In genomic region chr1:61318319-61319125, GRCh38 we compare ENCODE assay signal across 8 cellular contexts.
A peak's percentile ranks its signal among the peaks of the same experiment; 100 is the strongest.
DNase-seq lines count a peak whose midpoint lies in the region; ATAC-seq and TF ChIP-seq lines count a peak whose summit lies in the region.

No MANE protein-coding gene starts in this region.

- H4K20me1 ChIP-seq in smooth muscle cell (ENCODE audit: low read depth) = no peaks in the 10 kb centered on the region

- H3K9me3 Mint-ChIP-seq in activated CD4-positive, alpha-beta T cell treated with anti-CD3 and anti-CD28 coated beads, Interleukin-2, amount 10 ng/mL, durations not matched to agents 7 days and 5 days = peaks cover 3% of the 10 kb centered on the region

- ATAC-seq in HG02588 (IDR thresholded peaks at IDR 0.05; ENCODE audit: unreplicated experiment) = peak; percentile 100

- H3K4me1 ChIP-seq in smooth muscle cell (ENCODE audit: low read depth) = peaks cover 20% of the 10 kb centered on the region

- peaks cover 1% of the 10 kb centered on the region for H3K27me3 Mint-ChIP-seq in activated CD4-positive, alpha-beta T cell treated with anti-CD3 and anti-CD28 coated beads, Interleukin-2, amount 10 ng/mL, durations not matched to agents 7 days and 5 days

- POLR2A ChIA-PET in activated CD4-positive, alpha-beta T cell treated with anti-CD3 and anti-CD28 coated beads, Interleukin-2, amount 10 ng/mL, durations not matched to agents 7 days and 5 days (lab: Charles Lee) = interaction anchor here (0.6 kb wide), 1 partner anchor 14 kb away, joined by 3 read pairs; no protein-coding TSS in a partner anchor

- H3K27ac ChIP-seq in smooth muscle cell (ENCODE audit: low read depth) = peak overlapping the region; percentile 75

- H3K36me3 Mint-ChIP-seq in activated CD4-positive, alpha-beta T cell treated with anti-CD3 and anti-CD28 coated beads, Interleukin-2, amount 10 ng/mL, durations not matched to agents 7 days and 5 days (ENCODE audit: low read depth) = no peaks in the 10 kb centered on the region

- no peak overlapping the region for H3K4me3 Mint-ChIP-seq in activated CD4-positive, alpha-beta T cell treated with anti-CD3 and anti-CD28 coated beads, Interleukin-2, amount 10 ng/mL, durations not matched to agents 7 days and 5 days

- H3F3A ChIP-seq in smooth muscle cell (ENCODE audit: low read depth) = no peaks in the 10 kb centered on the region

- H3K79me2 ChIP-seq in smooth muscle cell (ENCODE audit: low read depth) = no peaks in the 10 kb centered on the region

- H2AFZ ChIP-seq in smooth muscle cell (ENCODE audit: low read depth) = no peak overlapping the region

- no peaks in the 10 kb centered on the region for H3K36me3 ChIP-seq in smooth muscle cell (ENCODE audit: low read depth)

- H3K27me3 ChIP-seq in smooth muscle cell (ENCODE audit: low read depth) = no peaks in the 10 kb centered on the region

- CTCF ChIA-PET in activated CD4-positive, alpha-beta T cell treated with anti-CD3 and anti-CD28 coated beads, Interleukin-2, amount 10 ng/mL, durations not matched to agents 7 days and 5 days (lab: Charles Lee) = interaction anchor here (0.9 to 1.5 kb wide), 3 partner anchors 14 to 269 kb away, joined by 3 to 4 read pairs (median 4); no protein-coding TSS in a partner anchor

- WGBS in smooth muscle cell (ENCODE audit: low lambda C conversion rate) = 54% methylated on average over 8 of the region's 8 CpGs

- H3K4me3 ChIP-seq in fibroblast of mammary gland (ENCODE audit: control insufficient read depth, low read depth, low read length) (no peak overlapping the region), smooth muscle cell (no peak overlapping the region)

- H3K9me3 ChIP-seq in smooth muscle cell (replicated peaks; ENCODE audit: low read depth) = no peaks in the 10 kb centered on the region

- H3K9ac ChIP-seq in smooth muscle cell (ENCODE audit: low read depth) = peak overlapping the region; percentile 38

- H3K4me2 ChIP-seq in smooth muscle cell = peak overlapping the region; percentile 65

- DNase-seq in activated CD4-positive, alpha-beta T cell treated with anti-CD3 and anti-CD28 coated beads, Interleukin-2, amount 10 ng/mL, durations not matched to agents 7 days and 5 days = peak; percentile 19
- DNase-seq in activated CD4-positive, alpha-beta T cell treated with anti-CD3 and anti-CD28 coated beads, Interleukin-2, amount 50 U/mL, for 1 hour = no peak
- DNase-seq in RPMI8226 = peak; percentile 82
- peak; percentile 94 for DNase-seq in fibroblast of mammary gland (ENCODE audit: low read depth)
- DNase-seq in smooth muscle cell (lab: John Stamatoyannopoulos, UW; ENCODE audit: unreplicated experiment) = no peak
- no peak for DNase-seq in COR-L47 (lab: John Stamatoyannopoulos, UW)
- no peak for DNase-seq in NCI-H1048 (lab: John Stamatoyannopoulos, UW)

- TF ChIP-seq CTCF in fibroblast of mammary gland (conservative IDR thresholded peaks at IDR 0.05; ENCODE audit: control insufficient read depth, insufficient read depth, low read depth, low read length) (no peak), smooth muscle cell (IDR thresholded peaks at IDR 0.05; ENCODE audit: borderline replicate concordance, insufficient read depth, poor library complexity, severe bottlenecking) (no peak)

- peak overlapping the region; percentile 19 for H3K27ac Mint-ChIP-seq in activated CD4-positive, alpha-beta T cell treated with anti-CD3 and anti-CD28 coated beads, Interleukin-2, amount 10 ng/mL, durations not matched to agents 7 days and 5 days

- H3K4me1 Mint-ChIP-seq in activated CD4-positive, alpha-beta T cell treated with anti-CD3 and anti-CD28 coated beads, Interleukin-2, amount 10 ng/mL, durations not matched to agents 7 days and 5 days = peaks cover 15% of the 10 kb centered on the region

Comparison
In these comparisons a context has a peak if more than half of its experiments do, and no peak if none do; other contexts are left out.
1. DNase-seq: peak in activated CD4-positive, alpha-beta T cell treated with anti-CD3 and anti-CD28 coated beads, Interleukin-2, amount 10 ng/mL, durations not matched to agents 7 days and 5 days (single experiment), RPMI8226 (single experiment) and fibroblast of mammary gland (single experiment); none in activated CD4-positive, alpha-beta T cell treated with anti-CD3 and anti-CD28 coated beads, Interleukin-2, amount 50 U/mL, for 1 hour (single experiment), smooth muscle cell (single experiment), COR-L47 (single experiment) and NCI-H1048 (single experiment).